25 cellular contexts compared by ENCODE assay signal in genomic region chr3:100789582-100789981, GRCh38.
DNase-seq lines count a peak whose midpoint lies in the region; ATAC-seq and TF ChIP-seq lines count a peak whose summit lies in the region.
"Had no signal": no experiment of that assay in that cellular context is flagged by ENCODE, and none has a peak within 500 bp of the region (broad histone marks: within the 10 kb centered on the region; RNA-seq: fewer than 3 reads in every experiment).

No MANE protein-coding gene starts in this region.

- H3K27me3 Mint-ChIP-seq in activated CD4-positive, alpha-beta memory T cell treated with anti-CD3 and anti-CD28 coated beads for 36 hours, result no peaks in the 10 kb centered on the region
- H3K27me3 Mint-ChIP-seq: T-cell had no signal

- POLR2A ChIA-PET in activated CD4-positive, alpha-beta memory T cell treated with anti-CD3 and anti-CD28 coated beads for 36 hours (lab: Charles Lee), result no interaction called here

- no peaks in the 10 kb centered on the region for H3K4me1 Mint-ChIP-seq in activated CD4-positive, alpha-beta memory T cell treated with anti-CD3 and anti-CD28 coated beads for 36 hours (ENCODE audit: low read depth)
- H3K4me1 Mint-ChIP-seq: B cell; CD8-positive, alpha-beta memory T cell; IgD-negative memory B cell; T-cell had no signal

- no peak for TF ChIP-seq CTCF in fibroblast of mammary gland (conservative IDR thresholded peaks at IDR 0.05; ENCODE audit: control insufficient read depth, insufficient read depth, low read depth, low read length)

- H3K9me3 Mint-ChIP-seq in activated CD4-positive, alpha-beta memory T cell treated with anti-CD3 and anti-CD28 coated beads for 36 hours, result peaks cover 7% of the 10 kb centered on the region

- H3K4me3 Mint-ChIP-seq in activated CD4-positive, alpha-beta memory T cell treated with anti-CD3 and anti-CD28 coated beads for 36 hours, result no peak overlapping the region
- H3K4me3 Mint-ChIP-seq: B cell; CD8-positive, alpha-beta memory T cell; IgD-negative memory B cell; T-cell had no signal

- CTCF ChIA-PET in activated CD4-positive, alpha-beta memory T cell treated with anti-CD3 and anti-CD28 coated beads for 36 hours (lab: Charles Lee), result no interaction called here

- H3K4me3 ChIP-seq in fibroblast of mammary gland (ENCODE audit: control insufficient read depth, low read depth, low read length), result no peak overlapping the region
- H3K4me3 ChIP-seq: GM12878, SJSA1 had no signal

- DNase-seq in EL (peak; percentile 43), HT1080 (ENCODE audit: low read depth) (peak; percentile 10), NCI-H82 treated with DMSO at 0.1 percent for 48 hours (lab: John Stamatoyannopoulos, UW; ENCODE audit: unreplicated experiment) (peak; percentile 74), fibroblast of mammary gland (ENCODE audit: low read depth) (peak; percentile 36), Kasumi-1 (lab: John Stamatoyannopoulos, UW) (no peak)
- DNase-seq in stimulated activated naive CD4-positive, alpha-beta T cell treated with Interleukin-2 at 50 U/mL for 16 hours (lab: John Stamatoyannopoulos, UW), result no peak
- no peak for DNase-seq in activated CD4-positive, alpha-beta memory T cell treated with anti-CD3 and anti-CD28 coated beads for 36 hours
- DNase-seq: CD8-positive, alpha-beta memory T cell; GDM1; NCI-H1092; NCI-H1417 treated with DMSO at 0.1 percent for 48 hours; NCI-H1694 treated with DMSO at 0.1 percent for 48 hours; NCI-H2081 treated with DMSO at 0.1 percent for 48 hours; NCI-H2171; NCI-H226; NCI-H510A; NCI-H748 treated with DMSO at 0.1 percent for 48 hours; Right ventricle myocardium superior; RPMI8226; T-cell had no signal

- no peak for ATAC-seq in HG03280 (IDR thresholded peaks at IDR 0.05; ENCODE audit: unreplicated experiment)
- ATAC-seq: GM12878, T-cell had no signal

- intact Hi-C loops in activated CD4-positive, alpha-beta memory T cell treated with anti-CD3 and anti-CD28 coated beads for 36 hours (cut with micrococcal nuclease), result no loop called here

- no peaks in the 10 kb centered on the region for H3K36me3 Mint-ChIP-seq in activated CD4-positive, alpha-beta memory T cell treated with anti-CD3 and anti-CD28 coated beads for 36 hours
- H3K36me3 Mint-ChIP-seq: CD8-positive, alpha-beta memory T cell; IgD-negative memory B cell; T-cell had no signal

- no peak overlapping the region for H3K27ac Mint-ChIP-seq in activated CD4-positive, alpha-beta memory T cell treated with anti-CD3 and anti-CD28 coated beads for 36 hours
- H3K27ac Mint-ChIP-seq: B cell; CD8-positive, alpha-beta memory T cell; IgD-negative memory B cell; T-cell had no signal

Comparison
In these comparisons a context has a peak if more than half of its experiments do, and no peak if none do; other contexts are left out.
1. DNase-seq: peak in EL (single experiment), HT1080 (single experiment), NCI-H82 treated with DMSO at 0.1 percent for 48 hours (single experiment) and fibroblast of mammary gland (single experiment); none in stimulated activated naive CD4-positive, alpha-beta T cell treated with Interleukin-2 at 50 U/mL for 16 hours (single experiment), Kasumi-1 (0 of 2) and activated CD4-positive, alpha-beta memory T cell treated with anti-CD3 and anti-CD28 coated beads for 36 hours (single experiment).